25 cellular contexts compared by ENCODE assay signal in genomic region chr12:114779203-114779602, GRCh38.
"Had no signal": no experiment of that assay in that cellular context is flagged by ENCODE, and none has a peak within 500 bp of the region (broad histone marks: within the 10 kb centered on the region; RNA-seq: fewer than 3 reads in every experiment).

No MANE protein-coding gene starts in this region.

- H3K27me3 ChIP-seq: ascending aorta, body of pancreas, SJSA1 had no signal

- H3K4me3 Mint-ChIP-seq: activated CD8-positive, alpha-beta T cell treated with anti-CD3 and anti-CD28 coated beads, Interleukin-2, amount 10 ng/mL, durations not matched to agents 7 days and 5 days; activated naive CD8-positive, alpha-beta T cell treated with anti-CD3 and anti-CD28 coated beads, Interleukin-2, amount 50 U/mL, for 24 hours; T-helper 2 cell treated with Interferon-gamma antibody and Interleukin-4, amounts not matched to agents 5 μg/mL and 100 μg/mL, for 36 hours had no signal

- H3K4me1 Mint-ChIP-seq: activated naive CD8-positive, alpha-beta T cell treated with anti-CD3 and anti-CD28 coated beads, Interleukin-2, amount 50 U/mL, for 24 hours had no signal

- DNase-seq: activated CD4-positive, alpha-beta T cell treated with anti-CD3 and anti-CD28 coated beads for 48 hours; activated CD4-positive, alpha-beta T cell treated with anti-CD3 and anti-CD28 coated beads, Interleukin-2, amount 50 U/mL, for 4 hours; activated CD4-positive, CD25-positive, alpha-beta regulatory T cell treated with anti-CD3 and anti-CD28 coated beads, Interleukin-2, amount 50 U/mL, for 72 hours; activated CD8-positive, alpha-beta memory T cell treated with anti-CD3 and anti-CD28 coated beads, Interleukin-2, amount 50 U/mL, for 48 hours; activated CD8-positive, alpha-beta T cell treated with anti-CD3 and anti-CD28 coated beads, Interleukin-2, amount 10 ng/mL, durations not matched to agents 7 days and 5 days; activated naive CD8-positive, alpha-beta T cell treated with anti-CD3 and anti-CD28 coated beads, Interleukin-2, amount 50 U/mL, for 24 hours; activated T-cell treated with anti-CD3 and anti-CD28 coated beads, Interleukin-2, amount 50 U/mL, for 1 hour; amniotic stem cell; body of pancreas; central memory CD4-positive, alpha-beta T cell; KG1; NCI-H1092; NCI-H1417; NCI-H2029; NCI-H2107; NCI-H446; NCI-H524; PC-3; SHP77; SW 1271 had no signal

- H3K36me3 ChIP-seq: ascending aorta, SJSA1 had no signal

- H3K9me3 ChIP-seq: ascending aorta, body of pancreas, SJSA1 had no signal

- ATAC-seq: activated CD8-positive, alpha-beta T cell treated with anti-CD3 and anti-CD28 coated beads, Interleukin-2, amount 10 ng/mL, durations not matched to agents 7 days and 5 days; activated naive CD4-positive, alpha-beta T cell treated with anti-CD3 and anti-CD28 coated beads, Interleukin-2, amount 50 U/mL, for 72 hours; activated naive CD8-positive, alpha-beta T cell treated with anti-CD3 and anti-CD28 coated beads, Interleukin-2, amount 50 U/mL, for 24 hours; body of pancreas; PC-3; SK-N-SH treated with all-trans-retinoic acid at 6 μM for 48 hours had no signal

- H3K36me3 Mint-ChIP-seq: activated naive CD4-positive, alpha-beta T cell treated with anti-CD3 and anti-CD28 coated beads, Interleukin-2, amount 50 U/mL, for 72 hours had no signal

- H3K27ac Mint-ChIP-seq: activated CD8-positive, alpha-beta T cell treated with anti-CD3 and anti-CD28 coated beads, Interleukin-2, amount 10 ng/mL, durations not matched to agents 7 days and 5 days; activated naive CD4-positive, alpha-beta T cell treated with anti-CD3 and anti-CD28 coated beads, Interleukin-2, amount 50 U/mL, for 72 hours; activated naive CD8-positive, alpha-beta T cell treated with anti-CD3 and anti-CD28 coated beads, Interleukin-2, amount 50 U/mL, for 24 hours; T-helper 2 cell treated with Interferon-gamma antibody and Interleukin-4, amounts not matched to agents 5 μg/mL and 100 μg/mL, for 36 hours had no signal

- H3K4me1 ChIP-seq: ascending aorta, body of pancreas had no signal

- H3K27ac ChIP-seq: ascending aorta, body of pancreas, SJSA1 had no signal

- H3K27me3 Mint-ChIP-seq: activated naive CD8-positive, alpha-beta T cell treated with anti-CD3 and anti-CD28 coated beads, Interleukin-2, amount 50 U/mL, for 24 hours had no signal

- H3K4me3 ChIP-seq: ascending aorta, body of pancreas, SJSA1 had no signal
